ENCODE assay signal across 28 cellular contexts in genomic region chr10:482848-483247, GRCh38.
DNase-seq lines count a peak whose midpoint lies in the region; ATAC-seq lines count a peak whose summit lies in the region.
"Had no signal": no experiment of that assay in that cellular context is flagged by ENCODE, and none has a peak within 500 bp of the region (broad histone marks: within the 10 kb centered on the region; RNA-seq: fewer than 3 reads in every experiment).

No MANE protein-coding gene starts in this region.

- peaks cover 0 to 6% of the 10 kb centered on the region in 2 donors for H3K9me3 Mint-ChIP-seq in effector memory CD8-positive, alpha-beta T cell
- H3K9me3 Mint-ChIP-seq: activated CD8-positive, alpha-beta T cell treated with anti-CD3 and anti-CD28 coated beads for 36 hours; CD8-positive, alpha-beta memory T cell had no signal

- peaks cover 13% of the 10 kb centered on the region for H3K36me3 Mint-ChIP-seq in effector memory CD8-positive, alpha-beta T cell (ENCODE audit: insufficient read depth)
- H3K36me3 Mint-ChIP-seq: activated naive CD8-positive, alpha-beta T cell had no signal

- H3K27me3 ChIP-seq in muscle layer of colon (ENCODE audit: control insufficient read depth in 1 of 2, insufficient read depth in 2 of 2, low read length in 2 of 2) = no peaks in the 10 kb centered on the region
- H3K27me3 ChIP-seq: Peyer's patch had no signal

- H3K4me1 Mint-ChIP-seq in effector memory CD8-positive, alpha-beta T cell (ENCODE audit: low read depth in 2 of 2) = peaks cover 14 to 16% of the 10 kb centered on the region in 2 donors

- H3K9ac ChIP-seq in muscle layer of colon (ENCODE audit: low read length) = peak overlapping the region; percentile 30

- peaks cover 0 to under 1% of the 10 kb centered on the region in 2 donors for H3K27me3 Mint-ChIP-seq in effector memory CD8-positive, alpha-beta T cell
- H3K27me3 Mint-ChIP-seq: activated CD4-positive, alpha-beta T cell treated with anti-CD3 and anti-CD28 coated beads for 36 hours; activated CD8-positive, alpha-beta T cell treated with anti-CD3 and anti-CD28 coated beads for 36 hours; activated naive CD8-positive, alpha-beta T cell; B cell; naive thymus-derived CD4-positive, alpha-beta T cell had no signal

- peaks cover 67% of the 10 kb centered on the region for H3K4me1 ChIP-seq in muscle layer of colon (ENCODE audit: insufficient read depth, low read length)
- H3K4me1 ChIP-seq: Peyer's patch had no signal

- no peak for DNase-seq in effector memory CD8-positive, alpha-beta T cell
- peak; percentile 8 for DNase-seq in stimulated activated CD8-positive, alpha-beta memory T cell treated with anti-CD3 and anti-CD28 coated beads, Interleukin-4, amount 100 ng/mL, for 48 hours
- DNase-seq in SKM-1 treated with dmso at 0.1 percent for 144 hours (lab: John Stamatoyannopoulos, UW; ENCODE audit: unreplicated experiment) = no peak
- DNase-seq: activated CD4-positive, alpha-beta T cell treated with anti-CD3 and anti-CD28 coated beads for 36 hours; activated CD8-positive, alpha-beta T cell treated with anti-CD3 and anti-CD28 coated beads for 36 hours; activated effector memory CD4-positive, alpha-beta T cell treated with Interleukin-2 at 50 U/mL for 16 hours; CD8-positive, alpha-beta memory T cell; central memory CD4-positive, alpha-beta T cell; left ventricle myocardium inferior; naive thymus-derived CD4-positive, alpha-beta T cell; NCI-H1048; NCI-H1694; NCI-H446 treated with DMSO at 0.1 percent for 48 hours; NCI-H82; occipital lobe; SHP77; small intestine; stimulated activated naive CD4-positive, alpha-beta T cell treated with Interleukin-2 at 50 U/mL for 16 hours had no signal

- ATAC-seq in effector memory CD8-positive, alpha-beta T cell (replicated peaks) = no peak
- no peak for ATAC-seq in GM21717 (IDR thresholded peaks at IDR 0.05; ENCODE audit: unreplicated experiment)
- ATAC-seq in GM21576 (IDR thresholded peaks at IDR 0.05; ENCODE audit: unreplicated experiment) = no peak
- ATAC-seq in GM21825 (IDR thresholded peaks at IDR 0.05; ENCODE audit: unreplicated experiment) = no peak
- ATAC-seq: activated CD4-positive, alpha-beta T cell treated with anti-CD3 and anti-CD28 coated beads for 36 hours; activated CD8-positive, alpha-beta T cell treated with anti-CD3 and anti-CD28 coated beads for 36 hours; naive thymus-derived CD4-positive, alpha-beta T cell had no signal

- H3K27ac Mint-ChIP-seq in effector memory CD8-positive, alpha-beta T cell = peak overlapping the region; percentile 81 to 95
- H3K27ac Mint-ChIP-seq: activated CD4-positive, alpha-beta T cell treated with anti-CD3 and anti-CD28 coated beads for 36 hours; activated CD8-positive, alpha-beta T cell treated with anti-CD3 and anti-CD28 coated beads for 36 hours; activated naive CD8-positive, alpha-beta T cell; B cell; mesothelial cell of epicardium had no signal

- H3K36me3 ChIP-seq in muscle layer of colon (ENCODE audit: insufficient read depth, low read length) = peaks cover 10% of the 10 kb centered on the region
- H3K36me3 ChIP-seq: left ventricle myocardium inferior, Peyer's patch, thoracic aorta had no signal

- H3K4me3 Mint-ChIP-seq in effector memory CD8-positive, alpha-beta T cell = no peak overlapping the region
- H3K4me3 Mint-ChIP-seq: activated CD4-positive, alpha-beta T cell treated with anti-CD3 and anti-CD28 coated beads for 36 hours; activated CD8-positive, alpha-beta T cell treated with anti-CD3 and anti-CD28 coated beads for 36 hours; activated naive CD8-positive, alpha-beta T cell; B cell; mesothelial cell of epicardium had no signal

- H3K27ac ChIP-seq in angular gyrus (ENCODE audit: low read depth, low read length) = peak overlapping the region; percentile 11
- H3K27ac ChIP-seq in muscle layer of colon (ENCODE audit: low read depth, low read length) = peak overlapping the region; percentile 93
- H3K27ac ChIP-seq: left ventricle myocardium inferior, thoracic aorta had no signal

- no peak overlapping the region for H3K4me3 ChIP-seq in muscle layer of colon (ENCODE audit: low read depth in 1 of 2, low read length in 2 of 2)
- H3K4me3 ChIP-seq: left ventricle myocardium inferior, Peyer's patch, thoracic aorta had no signal

- H3K9me3 ChIP-seq in muscle layer of colon (ENCODE audit: low read length) = no peaks in the 10 kb centered on the region
- H3K9me3 ChIP-seq: left ventricle myocardium inferior, Peyer's patch, thoracic aorta had no signal
